ENCODE assay signal across 10 cellular contexts in genomic region chr6:13573255-13573654, GRCh38. TPM values are rescaled to one million over a fixed set of nuclear protein-coding genes. Genes with fewer than 3 reads are reported as not detected.
DNase-seq lines count a peak whose midpoint lies in the region; ATAC-seq and TF ChIP-seq lines count a peak whose summit lies in the region.
"Had no signal": no experiment of that assay in that cellular context is flagged by ENCODE, and none has a peak within 500 bp of the region (broad histone marks: within the 10 kb centered on the region; RNA-seq: fewer than 3 reads in every experiment).

No MANE protein-coding gene starts in this region.

- H3K23ac ChIP-seq in trophoblast cell (ENCODE audit: low read length), result no peak overlapping the region

- TF ChIP-seq CTCF in Caco-2 (IDR thresholded peaks at IDR 0.05; ENCODE audit: insufficient read depth in 1 of 2, low read depth in 1 of 2, low read length in 1 of 2, severe bottlenecking in 1 of 2, unreplicated experiment in 1 of 2) (no peak), Peyer's patch (IDR thresholded peaks at IDR 0.05) (no peak), esophagus muscularis mucosa (IDR thresholded peaks at IDR 0.05) (no peak)

- intact Hi-C loops in Caco-2 (cut with micrococcal nuclease; ENCODE audit: unreplicated experiment), result loop anchor here (5.0 kb wide), 1 partner anchor 86 kb away; the partner anchor contains the start of gene GFOD1
- intact Hi-C loops in esophagus muscularis mucosa (cut with DNase I), result no loop called here

- ATAC-seq in HG03460 (IDR thresholded peaks at IDR 0.05; ENCODE audit: unreplicated experiment), result no peak

- BruUV-seq in Caco-2 (replicated peaks; lab: Mats Ljungman, UMichigan), result no TSS peak

- H3K4me3 Mint-ChIP-seq in Caco-2 (ENCODE audit: unreplicated experiment), result peak overlapping the region; percentile 85

- H4K12ac ChIP-seq in trophoblast cell (ENCODE audit: low read depth, low read length), result no peak overlapping the region

- H4K8ac ChIP-seq in trophoblast cell (ENCODE audit: low read depth, low read length), result no peak overlapping the region

- no peak overlapping the region for H2AK5ac ChIP-seq in trophoblast cell (ENCODE audit: low read length)

- peak overlapping the region; percentile 67 for H3K4me3 ChIP-seq in Caco-2 (ENCODE audit: low read depth, low read length)
- H3K4me3 ChIP-seq in Peyer's patch, result peak overlapping the region in 3 of 4 donors; percentile 86 to 90 (median 90)
- peak overlapping the region; percentile 74 to 96 (median 86) for H3K4me3 ChIP-seq in esophagus muscularis mucosa
- H3K4me3 ChIP-seq in trophoblast cell (ENCODE audit: low read depth, low read length), result no peak overlapping the region

- 76% methylated on average over 7 of the region's 7 CpGs for WGBS in esophagus muscularis mucosa
- no CpG with 5 or more reads among the region's 7 CpGs for WGBS in trophoblast cell (ENCODE audit: extremely low coverage, insufficient coverage, insufficient read length)

- no peaks in the 10 kb centered on the region for H3K9me3 Mint-ChIP-seq in Caco-2 (ENCODE audit: unreplicated experiment)

- no peak for TF ChIP-seq EP300 in esophagus muscularis mucosa (IDR thresholded peaks at IDR 0.05)

- CTCF ChIA-PET in Caco-2 (lab: Charles Lee), result interaction anchor here (2.8 kb wide), 1 partner anchor 42 kb away, joined by 51 read pairs; the partner anchor contains the start of gene NOL7

- no peak overlapping the region for H2BK120ac ChIP-seq in trophoblast cell (ENCODE audit: insufficient read depth, low read length, poor library complexity)

- H3K27ac Mint-ChIP-seq in Caco-2 (ENCODE audit: unreplicated experiment), result no peak overlapping the region

- no peaks in the 10 kb centered on the region for H3K9me3 ChIP-seq in Caco-2
- H3K9me3 ChIP-seq in Peyer's patch, result no peaks in the 10 kb centered on the region
- H3K9me3 ChIP-seq in esophagus muscularis mucosa, result no peaks in the 10 kb centered on the region
- no peaks in the 10 kb centered on the region for H3K9me3 ChIP-seq in trophoblast cell (ENCODE audit: insufficient read depth, low read depth, low read length)

- H3K36me3 ChIP-seq in Caco-2 (ENCODE audit: control insufficient read depth, insufficient read depth, low read length), result no peaks in the 10 kb centered on the region
- no peaks in the 10 kb centered on the region for H3K36me3 ChIP-seq in Peyer's patch
- H3K36me3 ChIP-seq in esophagus muscularis mucosa, result no peaks in the 10 kb centered on the region
- no peaks in the 10 kb centered on the region for H3K36me3 ChIP-seq in trophoblast cell (ENCODE audit: control insufficient read depth in 1 of 2, insufficient read depth in 2 of 2, low read length in 2 of 2)

- peaks cover 7% of the 10 kb centered on the region for H3K79me1 ChIP-seq in trophoblast cell (ENCODE audit: low read length)

- H2BK5ac ChIP-seq in trophoblast cell (ENCODE audit: low read depth, low read length, poor library complexity), result no peak overlapping the region

- no peak overlapping the region for H2AFZ ChIP-seq in trophoblast cell (ENCODE audit: insufficient read depth, low read length, poor library complexity)

- peak overlapping the region; percentile 70 for H3K4me2 ChIP-seq in trophoblast cell (ENCODE audit: low read length)

- peaks cover 4% of the 10 kb centered on the region for H3K79me2 ChIP-seq in trophoblast cell (ENCODE audit: control insufficient read depth, insufficient read depth, low read length, poor library complexity)

- no peaks in the 10 kb centered on the region for H3K27me3 Mint-ChIP-seq in Caco-2 (ENCODE audit: insufficient read depth, unreplicated experiment)

- H3K4me1 Mint-ChIP-seq in Caco-2 (ENCODE audit: low read depth, unreplicated experiment), result peaks cover 10% of the 10 kb centered on the region

- TF ChIP-seq POLR2A in Peyer's patch (IDR thresholded peaks at IDR 0.05) (no peak), esophagus muscularis mucosa (IDR thresholded peaks at IDR 0.05; ENCODE audit: low read depth) (no peak)

- POLR2A ChIA-PET in Caco-2 (lab: Charles Lee), result interaction anchor here (3.3 kb wide), 1 partner anchor 42 kb away, joined by 30 read pairs; the partner anchor contains the start of gene NOL7

- no peak overlapping the region for H3K4ac ChIP-seq in trophoblast cell (ENCODE audit: low read depth, low read length)

- H3K27me3 ChIP-seq in Caco-2 (replicated peaks; ENCODE audit: control insufficient read depth, insufficient read depth, low read length), result no peaks in the 10 kb centered on the region
- H3K27me3 ChIP-seq in Peyer's patch, result no peaks in the 10 kb centered on the region
- H3K27me3 ChIP-seq in esophagus muscularis mucosa, result no peaks in the 10 kb centered on the region
- no peaks in the 10 kb centered on the region for H3K27me3 ChIP-seq in trophoblast cell (ENCODE audit: insufficient read depth, low read length)

- H2BK12ac ChIP-seq in trophoblast cell (ENCODE audit: low read length), result no peak overlapping the region

- H4K91ac ChIP-seq in trophoblast cell (ENCODE audit: low read depth, low read length), result no peak overlapping the region

- H3K27ac ChIP-seq in Peyer's patch (peak overlapping the region in 3 of 4 donors; percentile 96 to 100 (median 99)), esophagus muscularis mucosa (replicated peaks in 1 of 4) (peak overlapping the region; percentile 92 to 99 (median 97)), trophoblast cell (ENCODE audit: low read depth, low read length) (no peak overlapping the region)

- no peak overlapping the region for H3K18ac ChIP-seq in trophoblast cell (ENCODE audit: low read length)

- no peak for DNase-seq in Caco-2
- no peak for DNase-seq in Peyer's patch
- DNase-seq in esophagus muscularis mucosa (ENCODE audit: extremely low spot score), result no peak
- no peak for DNase-seq in trophoblast cell
- no peak for DNase-seq in germinal center (ENCODE audit: low spot score)
- DNase-seq in NCI-H2171 (lab: John Stamatoyannopoulos, UW), result no peak
- no peak for DNase-seq in activated CD4-positive, CD25-positive, alpha-beta regulatory T cell treated with anti-CD3 and anti-CD28 coated beads, Interleukin-2, amount 50 U/mL, for 72 hours
- DNase-seq: activated effector memory CD4-positive, alpha-beta T cell treated with Interleukin-2 at 50 U/mL for 16 hours; NCI-H1694 had no signal

- no peak overlapping the region for H3K14ac ChIP-seq in trophoblast cell (ENCODE audit: low read length)

- H3K4me1 ChIP-seq in Caco-2, result peaks cover 14% of the 10 kb centered on the region
- H3K4me1 ChIP-seq in Peyer's patch, result peaks cover 0 to 6% (median 2%) of the 10 kb centered on the region in 4 donors
- peaks cover 13 to 25% (median 17%) of the 10 kb centered on the region in 4 donors for H3K4me1 ChIP-seq in esophagus muscularis mucosa
- H3K4me1 ChIP-seq in trophoblast cell (ENCODE audit: control insufficient read depth in 1 of 2, insufficient read depth in 2 of 2, low read length in 2 of 2), result peaks cover 0 to 3% of the 10 kb centered on the region in 2 experiments

- H3K36me3 Mint-ChIP-seq in Caco-2 (ENCODE audit: insufficient read depth, unreplicated experiment), result peaks cover 11% of the 10 kb centered on the region

- no peak overlapping the region for H3K9ac ChIP-seq in trophoblast cell (ENCODE audit: low read length)

RNA-seq across cellular contexts. Expression of gene SIRT5, which starts 1.1 kb away (rescaled TPM):
- total RNA-seq in Caco-2 (2022) (17.9 and 19.0 TPM in 2 replicates), Peyer's patch (10 to 100 TPM in 3 of 4 donors, 1 to 10 TPM in 1; 6.8 to 22.1 (median 18.1) TPM), esophagus muscularis mucosa (10 to 100 TPM in 3 of 4 donors, 1 to 10 TPM in 1; 7.8 to 14.5 (median 12.6) TPM)
- 8.7 TPM in 2 replicates for polyA plus RNA-seq in trophoblast cell (2013)

RNA-seq across cellular contexts. Expression of gene NOL7, which starts 41.9 kb away (rescaled TPM):
- total RNA-seq in Caco-2 (2022), result 85.4 and 92.9 TPM in 2 replicates
- 10 to 100 TPM; 46.6 to 66.0 (median 56.4) TPM for total RNA-seq in Peyer's patch
- total RNA-seq in esophagus muscularis mucosa, result 10 to 100 TPM; 67.3 to 97.2 (median 74.8) TPM
- 86.9 and 87.2 TPM in 2 replicates for polyA plus RNA-seq in trophoblast cell (2013)
